ENCODE assay signal across 9 cellular contexts in the genomic region with DNA sequence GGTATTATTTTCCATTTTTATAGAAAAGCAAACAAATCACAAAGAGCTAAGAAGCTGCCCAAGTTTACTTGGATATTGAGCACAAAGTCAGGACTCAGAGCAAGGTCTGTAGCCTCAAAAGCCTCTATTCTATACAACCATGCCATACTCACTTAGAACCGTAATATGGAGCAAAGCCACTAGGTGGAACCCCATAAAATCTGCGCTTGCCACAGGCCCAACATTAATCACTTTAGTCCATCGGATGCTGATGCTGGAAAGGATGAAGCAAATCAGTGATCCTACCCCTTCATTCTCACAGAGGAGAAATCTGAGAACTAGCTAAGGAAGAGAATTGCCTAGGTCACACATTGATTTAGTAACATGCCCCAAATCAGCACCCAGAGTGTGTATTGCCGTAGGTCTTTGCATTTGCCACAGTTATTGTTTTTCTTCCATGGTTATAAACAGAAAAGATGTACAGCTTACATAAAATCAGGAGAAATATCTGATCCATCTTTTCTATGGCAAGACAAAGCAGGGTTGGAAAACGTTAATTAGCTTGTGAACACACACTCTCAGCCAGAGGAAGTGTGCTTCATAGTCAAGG. TPM values are rescaled to one million over a fixed set of nuclear protein-coding genes. Genes with fewer than 3 reads are reported as not detected.
A peak's percentile ranks its signal among the peaks of the same experiment; 100 is the strongest.
DNase-seq lines count a peak whose midpoint lies in the region; ATAC-seq and TF ChIP-seq lines count a peak whose summit lies in the region.
"Had no signal": no experiment of that assay in that cellular context is flagged by ENCODE, and none has a peak within 500 bp of the region (broad histone marks: within the 10 kb centered on the region; RNA-seq: fewer than 3 reads in every experiment).

No MANE protein-coding gene starts in this region.

- no peak overlapping the region for H2BK15ac ChIP-seq in IMR-90 (ENCODE audit: low read depth, low read length)

- no peak overlapping the region for H2AFZ ChIP-seq in IMR-90 (replicated peaks; ENCODE audit: low read length, poor library complexity)

- no peak overlapping the region for H3K18ac ChIP-seq in IMR-90 (ENCODE audit: low read depth, low read length)

- H3K4me3 ChIP-seq in heart left ventricle = no peak overlapping the region
- H3K4me3 ChIP-seq in right atrium auricular region = no peak overlapping the region
- H3K4me3 ChIP-seq in IMR-90 (ENCODE audit: insufficient read depth, low read depth, low read length) = no peak overlapping the region
- H3K4me3 ChIP-seq in WERI-Rb-1 (ENCODE audit: low read depth, low read length) = no peak overlapping the region
- H3K4me3 ChIP-seq in spleen = no peak overlapping the region
- H3K4me3 ChIP-seq: HAP-1 had no signal

- TF ChIP-seq POLR2A in heart left ventricle (IDR thresholded peaks at IDR 0.05) (no peak), IMR-90 (IDR thresholded peaks at IDR 0.05; ENCODE audit: low read depth, low read length) (no peak), spleen (IDR thresholded peaks at IDR 0.05) (no peak)

- H2BK20ac ChIP-seq in IMR-90 (ENCODE audit: low read depth, low read length) = peak overlapping the region; percentile 43; the same call in 1 of the 2 replicates

- no peak overlapping the region for H4K5ac ChIP-seq in IMR-90 (ENCODE audit: low read depth, low read length)

- no peak overlapping the region for H2BK5ac ChIP-seq in IMR-90 (ENCODE audit: low read depth, low read length, poor library complexity, severe bottlenecking)

- no peak for DNase-seq in heart left ventricle
- no peak for DNase-seq in right atrium auricular region (ENCODE audit: low spot score)
- DNase-seq in IMR-90 = peak; percentile 40
- peak; percentile 28 for DNase-seq in WERI-Rb-1
- DNase-seq in foreskin keratinocyte = peak in 1 of 2 donors; percentile 30
- DNase-seq in spleen = no peak

- H3K9me3 ChIP-seq in heart left ventricle (peaks cover 0 to 36% (median 23%) of the 10 kb centered on the region in 12 donors), right atrium auricular region (peaks cover 0 to 33% of the 10 kb centered on the region in 2 donors), IMR-90 (ENCODE audit: control insufficient read depth, insufficient read depth, low read length) (no peaks in the 10 kb centered on the region; the same call in 1 of the 2 replicates), WERI-Rb-1 (ENCODE audit: severe bottlenecking) (no peaks in the 10 kb centered on the region), spleen (peaks cover 6 to 42% (median 35%) of the 10 kb centered on the region in 8 donors)
- H3K9me3 ChIP-seq: HAP-1 had no signal

- H2BK120ac ChIP-seq in IMR-90 (ENCODE audit: low read depth, low read length) = 0 out of 2 replicates have a peak overlapping the region, but pooled peaks have one; percentile 22

- POLR2A ChIA-PET in IMR-90 (lab: Charles Lee; ENCODE audit: unreplicated experiment) = interaction anchor here (0.6 kb wide), 1 partner anchor 121 kb away, joined by 4 read pairs; no protein-coding TSS in a partner anchor

- H4K91ac ChIP-seq in IMR-90 (ENCODE audit: insufficient read depth, low read depth, low read length) = no peak overlapping the region

- no peak overlapping the region for H4K8ac ChIP-seq in IMR-90 (ENCODE audit: low read depth in 2 of 2, low read length in 2 of 2)

- no peak overlapping the region for H3K56ac ChIP-seq in IMR-90 (ENCODE audit: extremely low read depth, insufficient read depth, low read length)

- in situ Hi-C loops in IMR-90 (cut with MboI; ENCODE audit: low sequenced_read_pairs) = no loop called here

- dilution Hi-C loops in IMR-90 (cut with HindIII; ENCODE audit: low sequenced_read_pairs, unreplicated experiment) = no loop called here

- no peaks in the 10 kb centered on the region for H3K36me3 ChIP-seq in heart left ventricle
- H3K36me3 ChIP-seq in right atrium auricular region = no peaks in the 10 kb centered on the region
- no peaks in the 10 kb centered on the region for H3K36me3 ChIP-seq in IMR-90 (ENCODE audit: control insufficient read depth, insufficient read depth, low read length)
- no peaks in the 10 kb centered on the region for H3K36me3 ChIP-seq in WERI-Rb-1
- no peaks in the 10 kb centered on the region for H3K36me3 ChIP-seq in spleen
- H3K36me3 ChIP-seq: HAP-1 had no signal

- H3K23ac ChIP-seq in IMR-90 (ENCODE audit: low read depth, low read length) = no peak overlapping the region

- no peak overlapping the region for H3K14ac ChIP-seq in IMR-90 (replicated peaks; ENCODE audit: low read depth, low read length)

- no peak overlapping the region for H2AK5ac ChIP-seq in IMR-90 (ENCODE audit: low read depth, low read length)

- H3K4me2 ChIP-seq in IMR-90 (ENCODE audit: low read depth, low read length) = no peak overlapping the region

- intact Hi-C loops in heart left ventricle (cut with DNase I) (loop anchor here in 7 of 10 donors (2.0 to 10.0 kb wide), 3 partner anchors 310 to 313 kb away; no protein-coding TSS in a partner anchor), IMR-90 (cut with micrococcal nuclease) (loop anchor here (1.0 kb wide), 1 partner anchor 312 kb away; no protein-coding TSS in a partner anchor), spleen (cut with DNase I; ENCODE audit: low total_unique reads) (no loop called here)

- H3K79me1 ChIP-seq in IMR-90 (ENCODE audit: low read depth in 1 of 2, low read length in 2 of 2) = no peaks in the 10 kb centered on the region

- no peaks in the 10 kb centered on the region for H4K20me1 ChIP-seq in IMR-90 (ENCODE audit: insufficient read depth, low read length)

- H3K27me3 ChIP-seq in heart left ventricle (no peaks in the 10 kb centered on the region), right atrium auricular region (no peaks in the 10 kb centered on the region), IMR-90 (ENCODE audit: control insufficient read depth, insufficient read depth, low read length) (no peaks in the 10 kb centered on the region), WERI-Rb-1 (ENCODE audit: insufficient read depth, low read depth, severe bottlenecking) (no peaks in the 10 kb centered on the region), foreskin keratinocyte (no peaks in the 10 kb centered on the region), spleen (replicated peaks in 1 of 7) (no peaks in the 10 kb centered on the region)

- no peak overlapping the region for H2AK9ac ChIP-seq in IMR-90 (replicated peaks; ENCODE audit: low read depth, low read length, poor library complexity)

- H3K27ac ChIP-seq in heart left ventricle = no peak overlapping the region
- H3K27ac ChIP-seq in right atrium auricular region = no peak overlapping the region
- no peak overlapping the region for H3K27ac ChIP-seq in IMR-90 (ENCODE audit: insufficient read depth, low read length)
- H3K27ac ChIP-seq in WERI-Rb-1 = no peak overlapping the region
- H3K27ac ChIP-seq in foreskin keratinocyte = no peak overlapping the region
- no peak overlapping the region for H3K27ac ChIP-seq in spleen

- peak in 11 of 12 donors; percentile 28 to 59 (median 48) for TF ChIP-seq CTCF in heart left ventricle (IDR thresholded peaks at IDR 0.05)
- peak in 1 of 2 donors; percentile 69 for TF ChIP-seq CTCF in right atrium auricular region (IDR thresholded peaks at IDR 0.05)
- peak; percentile 56 for TF ChIP-seq CTCF in IMR-90 (conservative IDR thresholded peaks at IDR 0.05; ENCODE audit: low read depth, low read length)
- TF ChIP-seq CTCF in WERI-Rb-1 (IDR thresholded peaks at IDR 0.05; ENCODE audit: low read depth, low read length) = peak; percentile 66
- peak; percentile 69 for TF ChIP-seq CTCF in foreskin keratinocyte (conservative IDR thresholded peaks at IDR 0.05)
- peak in 8 of 11 experiments; percentile 19 to 64 (median 45) for TF ChIP-seq CTCF in spleen (IDR thresholded peaks at IDR 0.05 in 8 of 11, conservative IDR thresholded peaks at IDR 0.05 in 3 of 11)

- H3K9me1 ChIP-seq in IMR-90 (ENCODE audit: insufficient read depth, low read length) = no peaks in the 10 kb centered on the region

- peak; percentile 61 for TF ChIP-seq RAD21 in IMR-90 (IDR thresholded peaks at IDR 0.05; ENCODE audit: low read length)

- H3K4me1 ChIP-seq in heart left ventricle (no peaks in the 10 kb centered on the region), right atrium auricular region (no peaks in the 10 kb centered on the region), IMR-90 (ENCODE audit: control insufficient read depth, insufficient read depth, low read length) (no peaks in the 10 kb centered on the region), foreskin keratinocyte (peaks cover 4% of the 10 kb centered on the region), spleen (no peaks in the 10 kb centered on the region)
- H3K4me1 ChIP-seq: HAP-1 had no signal

- no peak overlapping the region for H3K4ac ChIP-seq in IMR-90 (ENCODE audit: low read depth, low read length)

- BruUV-seq in IMR-90 (replicated peaks; lab: Mats Ljungman, UMichigan) = no TSS peak

- H3K9ac ChIP-seq in IMR-90 (ENCODE audit: low read depth, low read length) = no peak overlapping the region

- WGBS in heart left ventricle, 4 donors = 37 to 51% (median 46%) methylated on average over 5 of the region's 5 CpGs
- no CpG with 5 or more reads among the region's 5 CpGs for WGBS in IMR-90 (ENCODE audit: extremely low coverage in 2 of 2, insufficient read length in 1 of 2), 2 experiments
- 39 to 58% (median 44%) methylated on average over 5 of the region's 5 CpGs for WGBS in spleen, 5 donors

- ATAC-seq in heart left ventricle (peak in 1 of 4 donors; percentile 55), GM21529 (IDR thresholded peaks at IDR 0.05; ENCODE audit: unreplicated experiment) (peak; percentile 98), IMR-90 (ENCODE audit: low read depth) (peak; percentile 84), foreskin keratinocyte (peak; percentile 92), HG03521 (IDR thresholded peaks at IDR 0.05; ENCODE audit: unreplicated experiment) (no peak)

- CTCF ChIA-PET in IMR-90 (lab: Yijun Ruan, JAX) = interaction anchor here (0.7 to 1.0 kb wide), 4 partner anchors 16 to 308 kb away, joined by 3 read pairs; no protein-coding TSS in a partner anchor

TF ChIP-seq in IMR-90, 13 proteins besides CTCF, POLR2A, EP300 and RAD21:
- TF ChIP-seq MXI1 (IDR thresholded peaks at IDR 0.05; ENCODE audit: borderline replicate concordance, low read depth, low read length) (no peak), SMC3 (IDR thresholded peaks at IDR 0.05; ENCODE audit: low read depth, low read length) (peak; percentile 76), FOS (IDR thresholded peaks at IDR 0.05; ENCODE audit: low read depth, low read length) (no peak)

RNA-seq across cellular contexts. Expression of a gene that starts 56.7 kb away (rescaled TPM):
- total RNA-seq in heart left ventricle (1 to 10 TPM in 2 of 9 donors, under 1 TPM in 6, not detected in 1; 0.25 to 1.5 (median 0.47) TPM), right atrium auricular region (1 to 10 TPM; 1.4 to 1.6 TPM), IMR-90 (2012; rRNA removed) (6.4 and 6.5 TPM in 2 replicates), foreskin keratinocyte (57.5 and 75.2 TPM in 2 replicates), spleen (1 to 10 TPM in 6 of 7 donors, under 1 TPM in 1; 0.77 to 3.5 (median 2.0) TPM)
- polyA plus RNA-seq in heart left ventricle (1 to 10 TPM in 1 of 2 donors, not detected in 1; 1.5 TPM), IMR-90 (2012; rRNA removed) (4.1 and 5.0 TPM in 2 replicates), foreskin keratinocyte (47.0 and 70.7 TPM in 2 replicates), spleen (1 to 10 TPM in 1 of 3 donors, under 1 TPM in 2; 0.73 to 1.8 (median 0.76) TPM)
- 1.9 and 2.0 TPM in 2 replicates for polyA plus RNA-seq in IMR-90 (2012; cell fraction: cytosol; rRNA removed)
- 0.77 and 1.9 TPM in 2 replicates for polyA plus RNA-seq in IMR-90 (2012; cell fraction: nucleus; rRNA removed; ENCODE audit: low replicate concordance)

Comparison
In these comparisons a context has a peak if more than half of its experiments do, and no peak if none do; other contexts are left out.
1. DNase-seq: peak in IMR-90 (single experiment) and WERI-Rb-1 (single experiment); none in heart left ventricle (0 of 5), right atrium auricular region (single experiment) and spleen (single experiment).